22 cellular contexts compared by ENCODE assay signal in genomic region chr16:88595921-88596320, GRCh38. TPM values are rescaled to one million over a fixed set of nuclear protein-coding genes. Genes with fewer than 3 reads are reported as not detected.
"Had no signal": no experiment of that assay in that cellular context is flagged by ENCODE, and none has a peak within 500 bp of the region (broad histone marks: within the 10 kb centered on the region; RNA-seq: fewer than 3 reads in every experiment).

No MANE protein-coding gene starts in this region.

- H3K27ac ChIP-seq: breast epithelium, epithelial cell of prostate, foreskin keratinocyte, parathyroid adenoma, sigmoid colon had no signal

- H3K36me3 ChIP-seq: breast epithelium had no signal

- H2AFZ ChIP-seq: parathyroid adenoma had no signal

- H3K9me3 Mint-ChIP-seq: activated B cell treated with CpG ODN at 0.5 μM for 24 hours; activated CD4-positive, alpha-beta T cell treated with anti-CD3 and anti-CD28 coated beads, Interleukin-2, amount 10 ng/mL, durations not matched to agents 24 days and 14 days; activated CD8-positive, alpha-beta T cell treated with anti-CD3 and anti-CD28 coated beads for 36 hours; activated naive CD4-positive, alpha-beta T cell treated with anti-CD3 and anti-CD28 coated beads, Interleukin-2, amount 50 U/mL, for 24 hours; endodermal cell; natural killer cell treated with Interleukin-12 subunit alpha and Interleukin-12 subunit beta and Interleukin-15 and Interleukin-18, amount 100 ng/mL, for 72 hours; stimulated activated effector memory CD8-positive, alpha-beta T cell treated with anti-CD3 and anti-CD28 coated beads, Interleukin-12 subunit alpha, Interleukin-12 subunit beta, amount 100 ng/mL, for 72 hours had no signal

- H3K4me3 Mint-ChIP-seq: activated B cell treated with CpG ODN at 0.5 μM for 24 hours; activated CD4-positive, alpha-beta T cell treated with anti-CD3 and anti-CD28 coated beads, Interleukin-2, amount 10 ng/mL, durations not matched to agents 24 days and 14 days; activated CD8-positive, alpha-beta T cell treated with anti-CD3 and anti-CD28 coated beads for 36 hours; activated naive CD4-positive, alpha-beta T cell treated with anti-CD3 and anti-CD28 coated beads, Interleukin-2, amount 50 U/mL, for 24 hours; endodermal cell; natural killer cell treated with Interleukin-12 subunit alpha and Interleukin-12 subunit beta and Interleukin-15 and Interleukin-18, amount 100 ng/mL, for 72 hours; stimulated activated effector memory CD8-positive, alpha-beta T cell treated with anti-CD3 and anti-CD28 coated beads, Interleukin-12 subunit alpha, Interleukin-12 subunit beta, amount 100 ng/mL, for 72 hours had no signal

- DNase-seq: activated B cell treated with CpG ODN at 0.5 μM for 24 hours; activated CD4-positive, alpha-beta T cell treated with anti-CD3 and anti-CD28 coated beads, Interleukin-2, amount 10 ng/mL, durations not matched to agents 24 days and 14 days; activated CD8-positive, alpha-beta T cell treated with anti-CD3 and anti-CD28 coated beads for 36 hours; activated gamma-delta T cell; activated T-cell treated with anti-CD3 and anti-CD28 coated beads, Interleukin-2, amount 50 U/mL, for 48 hours; dermis blood vessel endothelial cell; endodermal cell; foreskin keratinocyte; sigmoid colon; stimulated activated CD4-positive, alpha-beta T cell treated with anti-CD3 and anti-CD28 coated beads, Interleukin-4, amount 100 ng/mL, for 24 hours had no signal

- H3K4me3 ChIP-seq: breast epithelium, lung, sigmoid colon had no signal

- H3K27me3 ChIP-seq: breast epithelium, foreskin keratinocyte, sigmoid colon had no signal

- H3K4me1 ChIP-seq: breast epithelium, foreskin keratinocyte, parathyroid adenoma had no signal

- H3K36me3 Mint-ChIP-seq: natural killer cell treated with Interleukin-12 subunit alpha and Interleukin-12 subunit beta and Interleukin-15 and Interleukin-18, amount 100 ng/mL, for 72 hours had no signal

- H3K27me3 Mint-ChIP-seq: activated B cell treated with CpG ODN at 0.5 μM for 24 hours; activated CD4-positive, alpha-beta T cell treated with anti-CD3 and anti-CD28 coated beads, Interleukin-2, amount 10 ng/mL, durations not matched to agents 24 days and 14 days; activated CD8-positive, alpha-beta T cell treated with anti-CD3 and anti-CD28 coated beads for 36 hours; activated naive CD4-positive, alpha-beta T cell treated with anti-CD3 and anti-CD28 coated beads, Interleukin-2, amount 50 U/mL, for 24 hours; natural killer cell treated with Interleukin-12 subunit alpha and Interleukin-12 subunit beta and Interleukin-15 and Interleukin-18, amount 100 ng/mL, for 72 hours had no signal

- H3K9ac ChIP-seq: parathyroid adenoma had no signal

- H3K27ac Mint-ChIP-seq: activated B cell treated with CpG ODN at 0.5 μM for 24 hours; activated CD4-positive, alpha-beta T cell treated with anti-CD3 and anti-CD28 coated beads, Interleukin-2, amount 10 ng/mL, durations not matched to agents 24 days and 14 days; activated CD8-positive, alpha-beta T cell treated with anti-CD3 and anti-CD28 coated beads for 36 hours; activated naive CD4-positive, alpha-beta T cell treated with anti-CD3 and anti-CD28 coated beads, Interleukin-2, amount 50 U/mL, for 24 hours; endodermal cell; natural killer cell treated with Interleukin-12 subunit alpha and Interleukin-12 subunit beta and Interleukin-15 and Interleukin-18, amount 100 ng/mL, for 72 hours; stimulated activated effector memory CD8-positive, alpha-beta T cell treated with anti-CD3 and anti-CD28 coated beads, Interleukin-12 subunit alpha, Interleukin-12 subunit beta, amount 100 ng/mL, for 72 hours had no signal

- H3K9me3 ChIP-seq: breast epithelium, sigmoid colon had no signal

- H3K4me1 Mint-ChIP-seq: endodermal cell had no signal

RNA-seq across cellular contexts. Expression of gene IL17C, which starts 42.5 kb away (rescaled TPM):
- total RNA-seq: activated CD4-positive, alpha-beta T cell treated with anti-CD3 and anti-CD28 coated beads, Interleukin-2, amount 10 ng/mL, durations not matched to agents 24 days and 14 days; breast epithelium; cerebellum; dermis blood vessel endothelial cell; endodermal cell; fibroblast of lung; foreskin keratinocyte; left lobe of liver; lung; sigmoid colon; ureter had no signal
- polyA plus RNA-seq: adipose tissue, fibroblast of lung, foreskin keratinocyte had no signal
